In genomic region chr14:74501135-74501614, GRCh38 we compare ENCODE assay signal across 8 cellular contexts. TPM values are rescaled to one million over a fixed set of nuclear protein-coding genes. Genes with fewer than 3 reads are reported as not detected.
DNase-seq lines count a peak whose midpoint lies in the region; ATAC-seq and TF ChIP-seq lines count a peak whose summit lies in the region.

No MANE protein-coding gene starts in this region.

- H3K27me3 Mint-ChIP-seq in glutamatergic neuron (ENCODE audit: unreplicated experiment), result peaks cover 2% of the 10 kb centered on the region
- peaks cover 0 to 2% (median 0%) of the 10 kb centered on the region in 3 donors for H3K27me3 Mint-ChIP-seq in immature natural killer cell (ENCODE audit: low read depth in 3 of 3)

- no peaks in the 10 kb centered on the region for H3K36me3 ChIP-seq in BE2C
- H3K36me3 ChIP-seq in HUES64 (ENCODE audit: insufficient read depth, low read length), result peaks cover 4% of the 10 kb centered on the region

- H3K36me3 Mint-ChIP-seq in glutamatergic neuron (ENCODE audit: unreplicated experiment) (no peaks in the 10 kb centered on the region), immature natural killer cell (peaks cover 0 to 5% (median 0%) of the 10 kb centered on the region in 3 donors)

- H3K27ac ChIP-seq in HUES64 (ENCODE audit: low read depth, low read length), result peak overlapping the region; percentile 73

- DNase-seq in BE2C, result peak; percentile 85
- peak; percentile 81 for DNase-seq in SK-MEL-5 (ENCODE audit: low read depth, low spot score)
- peak; percentile 76 for DNase-seq in glutamatergic neuron
- peak; percentile 47 to 95 (median 74) for DNase-seq in posterior cingulate gyrus
- DNase-seq in stimulated activated naive CD8-positive, alpha-beta T cell treated with anti-CD3 and anti-CD28 coated beads, Interleukin-15, Interleukin-2, amounts not matched to agents 100 U/mL and 50 U/mL, for 24 hours, result no peak
- no peak for DNase-seq in immature natural killer cell

- in situ Hi-C loops in SK-MEL-5 (cut with HindIII; ENCODE audit: low pct_unique_long_range_greater_than_20kb, low sequenced_read_pairs), result no loop called here

- no peaks in the 10 kb centered on the region for H3K27me3 ChIP-seq in BE2C
- no peaks in the 10 kb centered on the region for H3K27me3 ChIP-seq in HUES64 (ENCODE audit: insufficient read depth, low read length)

- H3K9me3 ChIP-seq in BE2C, result no peaks in the 10 kb centered on the region
- no peaks in the 10 kb centered on the region for H3K9me3 ChIP-seq in HUES64 (ENCODE audit: insufficient read depth, low read depth, low read length)

- H3K9me3 Mint-ChIP-seq in glutamatergic neuron (ENCODE audit: unreplicated experiment) (no peaks in the 10 kb centered on the region), immature natural killer cell (no peaks in the 10 kb centered on the region)

- no peak for ATAC-seq in stimulated activated naive CD8-positive, alpha-beta T cell treated with anti-CD3 and anti-CD28 coated beads, Interleukin-15, Interleukin-2, amounts not matched to agents 100 U/mL and 50 U/mL, for 24 hours
- no peak for ATAC-seq in HG03469 (IDR thresholded peaks at IDR 0.05; ENCODE audit: unreplicated experiment)

- H3K4me3 Mint-ChIP-seq in glutamatergic neuron (ENCODE audit: unreplicated experiment) (no peak overlapping the region), immature natural killer cell (no peak overlapping the region)

- H3K4me1 Mint-ChIP-seq in glutamatergic neuron (ENCODE audit: low read depth, unreplicated experiment), result no peaks in the 10 kb centered on the region
- no peaks in the 10 kb centered on the region for H3K4me1 Mint-ChIP-seq in immature natural killer cell

- H3K27ac Mint-ChIP-seq in glutamatergic neuron (ENCODE audit: unreplicated experiment) (no peak overlapping the region), immature natural killer cell (no peak overlapping the region)

- no peak overlapping the region for H3K4me3 ChIP-seq in BE2C (ENCODE audit: low read depth, low read length)
- H3K4me3 ChIP-seq in HUES64 (ENCODE audit: low read length), result 0 out of 2 replicates have a peak overlapping the region, but pooled peaks have one; percentile 3

- TF ChIP-seq CTCF in BE2C (IDR thresholded peaks at IDR 0.05; ENCODE audit: low read depth, low read length), result peak; percentile 93
- TF ChIP-seq CTCF in glutamatergic neuron (IDR thresholded peaks at IDR 0.05; ENCODE audit: partially characterized antibody, unreplicated experiment), result peak; percentile 53

- WGBS in HUES64, result 51% methylated on average over 16 of the region's 16 CpGs

- intact Hi-C loops in posterior cingulate gyrus (cut with DNase I), result loop anchor here (5.0 kb wide), 1 partner anchor 111 kb away; the partner anchor contains the start of gene LTBP2

- no peaks in the 10 kb centered on the region for H3K4me1 ChIP-seq in BE2C
- H3K4me1 ChIP-seq in HUES64 (ENCODE audit: insufficient read depth, low read length), result peaks cover 19% of the 10 kb centered on the region

- H3K9ac ChIP-seq in HUES64 (ENCODE audit: low read depth, low read length), result peak overlapping the region; percentile 46; the same call in 1 of the 2 replicates

RNA-seq across cellular contexts. Expression of gene ISCA2, which starts 7.6 kb away (rescaled TPM):
- 27.2 TPM for polyA plus RNA-seq in BE2C (2012; ENCODE audit: insufficient read depth, insufficient read length, low read depth)
- polyA plus RNA-seq in HUES64 (2013, experiment 1 of 2), result 33.2 TPM
- 39.1 TPM for polyA plus RNA-seq in HUES64 (2013, experiment 2 of 2)
- total RNA-seq in SK-MEL-5 (2014; rRNA removed; shearing (Covaris generic)), result 28.3 and 36.6 TPM in 2 replicates
- polyA plus RNA-seq in SK-MEL-5 (2015; cell fraction: cytosol; rRNA removed), result 20.5 and 35.7 TPM in 2 replicates
- polyA plus RNA-seq in SK-MEL-5 (2015; cell fraction: nucleus; rRNA removed), result 27.2 and 29.4 TPM in 2 replicates
- total RNA-seq in glutamatergic neuron (ENCODE audit: unreplicated experiment), result 14.8 TPM
- 10 to 100 TPM; 46.2 to 58.1 (median 55.0) TPM for polyA plus RNA-seq in immature natural killer cell

RNA-seq across cellular contexts. Expression of gene NPC2, which starts 8.1 kb away (rescaled TPM):
- polyA plus RNA-seq in BE2C (2012; ENCODE audit: insufficient read depth, insufficient read length, low read depth), result 11.5 TPM
- polyA plus RNA-seq in HUES64 (2013, experiment 1 of 2), result 119 TPM
- polyA plus RNA-seq in HUES64 (2013, experiment 2 of 2), result 163 TPM
- total RNA-seq in SK-MEL-5 (2014; rRNA removed; shearing (Covaris generic)), result 549 and 635 TPM in 2 replicates
- 1,065 and 1,217 TPM in 2 replicates for polyA plus RNA-seq in SK-MEL-5 (2015; cell fraction: cytosol; rRNA removed)
- 99.2 and 137 TPM in 2 replicates for polyA plus RNA-seq in SK-MEL-5 (2015; cell fraction: nucleus; rRNA removed)
- 17.6 TPM for total RNA-seq in glutamatergic neuron (ENCODE audit: unreplicated experiment)
- polyA plus RNA-seq in immature natural killer cell, result 100 to 1,000 TPM in 1 of 3 donors, 10 to 100 TPM in 2; 86.3 to 128 (median 92.8) TPM

Comparison
In these comparisons a context has a peak if more than half of its experiments do, and no peak if none do; other contexts are left out.
1. DNase-seq: peak in BE2C (single experiment), SK-MEL-5 (single experiment), glutamatergic neuron (single experiment) and posterior cingulate gyrus (10 of 10); none in stimulated activated naive CD8-positive, alpha-beta T cell treated with anti-CD3 and anti-CD28 coated beads, Interleukin-15, Interleukin-2, amounts not matched to agents 100 U/mL and 50 U/mL, for 24 hours (single experiment) and immature natural killer cell (0 of 3).
2. RNA of gene NPC2, which starts 8.1 kb away (total RNA-seq): 549 to 635 TPM in SK-MEL-5; 17.6 TPM in glutamatergic neuron (single experiment); every median in the first group is over 10 times any median in the second.